In the genomic region with DNA sequence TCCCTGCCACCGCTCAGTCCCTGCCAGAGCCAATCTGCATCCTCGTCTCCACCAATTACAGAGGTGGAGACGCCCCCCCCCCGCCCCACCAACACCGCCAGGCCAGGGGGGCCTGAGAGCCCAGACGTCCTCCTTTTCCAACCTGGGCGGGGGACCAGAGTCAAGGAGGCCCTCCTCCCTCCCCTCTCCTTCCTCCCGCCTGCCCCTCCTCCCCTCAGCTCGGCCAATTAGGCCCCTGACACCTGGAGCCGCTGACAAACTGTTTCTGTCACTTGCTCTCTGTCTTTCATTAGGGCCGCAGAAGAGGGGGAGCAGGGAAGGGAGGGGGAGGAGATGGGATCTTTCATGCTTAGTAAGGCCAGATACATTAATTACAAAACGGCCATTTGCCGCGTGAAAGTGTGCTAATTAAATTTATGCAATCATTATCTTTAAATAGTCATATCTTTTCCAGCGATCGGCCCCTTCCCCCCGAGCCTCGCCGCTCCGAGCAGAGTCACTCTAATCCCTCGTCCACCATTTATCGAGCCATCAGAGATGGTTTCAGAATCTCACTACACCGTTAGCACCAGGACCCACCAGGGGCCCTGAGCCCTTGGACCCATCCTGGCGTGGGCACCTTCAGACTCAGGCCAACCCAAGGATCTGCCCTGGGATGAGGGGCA, we compare ENCODE assay signal across 18 cellular contexts.
"Had no signal": no experiment of that assay in that cellular context is flagged by ENCODE, and none has a peak within 500 bp of the region (broad histone marks: within the 10 kb centered on the region; RNA-seq: fewer than 3 reads in every experiment).

No MANE protein-coding gene starts in this region.

- H3K27ac Mint-ChIP-seq: activated CD8-positive, alpha-beta T cell treated with anti-CD3 and anti-CD28 coated beads, Interleukin-2, amount 10 ng/mL, durations not matched to agents 7 days and 5 days; activated T-helper 1 cell treated with anti-CD3 and anti-CD28 coated beads, Interleukin-12 subunit alpha, Interleukin-12 subunit beta, Interleukin-2, Interleukin-4 antibody, amounts not matched to agents 30 ng/mL and 10 ng/mL and 1 ng/mL, durations not matched to agents 14 hours and 24 hours and 36 hours had no signal

- DNase-seq: activated CD4-positive, alpha-beta T cell treated with anti-CD3 and anti-CD28 coated beads for 48 hours; activated CD8-positive, alpha-beta memory T cell treated with anti-CD3 and anti-CD28 coated beads, Interleukin-2, amount 50 U/mL, for 48 hours; activated CD8-positive, alpha-beta T cell treated with anti-CD3 and anti-CD28 coated beads, Interleukin-2, amount 10 ng/mL, durations not matched to agents 7 days and 5 days; activated naive CD4-positive, alpha-beta T cell treated with Interleukin-2 at 50 U/mL for 16 hours; caudate nucleus; colonic mucosa; foreskin melanocyte; heart left ventricle; kidney; left ventricle myocardium superior; mesenchymal stem cell; ovary; stimulated activated CD4-positive, alpha-beta T cell treated with anti-CD3 and anti-CD28 coated beads, Interleukin-2, amount 100 ng/mL, for 48 hours; stimulated activated naive CD4-positive, alpha-beta T cell treated with Interleukin-2 at 50 U/mL for 16 hours; T1000; upper lobe of left lung had no signal

- ATAC-seq: activated CD8-positive, alpha-beta T cell treated with anti-CD3 and anti-CD28 coated beads, Interleukin-2, amount 10 ng/mL, durations not matched to agents 7 days and 5 days; heart left ventricle; left ventricle myocardium superior had no signal

- H3K4me3 Mint-ChIP-seq: activated CD8-positive, alpha-beta T cell treated with anti-CD3 and anti-CD28 coated beads, Interleukin-2, amount 10 ng/mL, durations not matched to agents 7 days and 5 days; activated T-helper 1 cell treated with anti-CD3 and anti-CD28 coated beads, Interleukin-12 subunit alpha, Interleukin-12 subunit beta, Interleukin-2, Interleukin-4 antibody, amounts not matched to agents 30 ng/mL and 10 ng/mL and 1 ng/mL, durations not matched to agents 14 hours and 24 hours and 36 hours had no signal

- H3K9me3 Mint-ChIP-seq: activated T-helper 1 cell treated with anti-CD3 and anti-CD28 coated beads, Interleukin-12 subunit alpha, Interleukin-12 subunit beta, Interleukin-2, Interleukin-4 antibody, amounts not matched to agents 30 ng/mL and 10 ng/mL and 1 ng/mL, durations not matched to agents 14 hours and 24 hours and 36 hours; nephron had no signal
